ENCODE assay signal across 14 cellular contexts in the genomic region with DNA sequence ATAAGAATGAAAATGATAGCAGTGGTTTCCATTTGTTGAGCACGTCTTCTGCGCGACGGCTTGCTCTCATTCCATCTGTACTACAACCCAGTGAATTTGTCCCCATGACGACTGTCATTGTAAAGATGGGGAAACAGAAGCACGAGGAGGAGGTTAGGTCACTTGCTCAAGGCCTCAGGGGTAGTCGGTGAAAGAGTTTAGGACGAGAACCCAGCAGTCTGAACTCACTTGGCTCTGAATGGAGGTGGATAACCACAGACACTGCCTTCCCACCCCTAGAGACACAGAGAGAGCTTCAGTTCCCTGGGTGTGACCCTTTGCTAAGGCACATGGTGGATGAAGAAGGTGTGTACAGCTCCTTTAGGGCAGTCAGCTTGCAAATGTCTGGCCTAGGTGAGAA. TPM values are rescaled to one million over a fixed set of nuclear protein-coding genes. Genes with fewer than 3 reads are reported as not detected.
DNase-seq lines count a peak whose midpoint lies in the region; ATAC-seq and TF ChIP-seq lines count a peak whose summit lies in the region.
"Had no signal": no experiment of that assay in that cellular context is flagged by ENCODE, and none has a peak within 500 bp of the region (broad histone marks: within the 10 kb centered on the region; RNA-seq: fewer than 3 reads in every experiment).

No MANE protein-coding gene starts in this region.

- TF ChIP-seq EP300 in esophagus muscularis mucosa (IDR thresholded peaks at IDR 0.05) (no peak), ovary (IDR thresholded peaks at IDR 0.05) (no peak)

- ATAC-seq in psoas muscle = no peak
- no peak for ATAC-seq in sciatic nerve
- ATAC-seq: left lobe of liver had no signal

- no peak for DNase-seq in T-helper 2 cell treated with Interferon-gamma antibody and Interleukin-4, amounts not matched to agents 5 μg/mL and 100 μg/mL, for 36 hours (ENCODE audit: low spot score)
- no peak for DNase-seq in T-helper 2 cell
- DNase-seq in MV-4-11 (lab: John Stamatoyannopoulos, UW) = peak; percentile 38
- DNase-seq in effector memory CD4-positive, alpha-beta T cell = no peak
- DNase-seq in psoas muscle = no peak
- DNase-seq in sciatic nerve (ENCODE audit: low spot score) = no peak
- no peak for DNase-seq in esophagus muscularis mucosa (ENCODE audit: extremely low spot score)
- DNase-seq in ovary = no peak
- DNase-seq: EL; NCI-H1105; stimulated activated naive B cell treated with anti-CD40 and anti-IgM and Interleukin-4, amounts not matched to agents 10 μg/mL and 1 μg/mL and 100 μg/mL, for 72 hours had no signal

- H3K4me1 Mint-ChIP-seq in T-helper 2 cell treated with Interferon-gamma antibody and Interleukin-4, amounts not matched to agents 5 μg/mL and 100 μg/mL, for 36 hours (ENCODE audit: low read depth) = peaks cover 34% of the 10 kb centered on the region

- peak overlapping the region; percentile 42 for H3K27ac ChIP-seq in effector memory CD4-positive, alpha-beta T cell (ENCODE audit: insufficient read depth, low read length, poor library complexity, severe bottlenecking)
- peak overlapping the region; percentile 30 for H3K27ac ChIP-seq in psoas muscle
- H3K27ac ChIP-seq in esophagus muscularis mucosa (replicated peaks in 1 of 4) = no peak overlapping the region
- no peak overlapping the region for H3K27ac ChIP-seq in ovary
- H3K27ac ChIP-seq: cardiac muscle cell had no signal

- WGBS in psoas muscle, 3 donors = 91 to 92% (median 91%) methylated on average over 8 of the region's 8 CpGs
- 93% methylated on average over 8 of the region's 8 CpGs for WGBS in esophagus muscularis mucosa
- WGBS in ovary, 3 donors = 92 to 94% (median 94%) methylated on average over 8 of the region's 8 CpGs

- peaks cover 19% of the 10 kb centered on the region for H3K4me1 ChIP-seq in effector memory CD4-positive, alpha-beta T cell (ENCODE audit: control insufficient read depth, insufficient read depth, low read length, poor library complexity, severe bottlenecking)
- H3K4me1 ChIP-seq in psoas muscle = no peaks in the 10 kb centered on the region
- peaks cover 0 to 4% (median 0%) of the 10 kb centered on the region in 4 donors for H3K4me1 ChIP-seq in esophagus muscularis mucosa
- no peaks in the 10 kb centered on the region for H3K4me1 ChIP-seq in ovary (ENCODE audit: insufficient read depth)

- intact Hi-C loops in psoas muscle (cut with DNase I) (loop anchor here (2.0 to 5.0 kb wide), 3 partner anchors 74 to 219 kb away; no protein-coding TSS in a partner anchor), sciatic nerve (cut with DNase I) (no loop called here), esophagus muscularis mucosa (cut with DNase I) (loop anchor here (5.0 kb wide), 1 partner anchor 74 kb away; no protein-coding TSS in a partner anchor), ovary (cut with DNase I) (loop anchor here in 3 of 4 donors (5.0 to 10.0 kb wide), 3 partner anchors 89 to 261 kb away; no protein-coding TSS in a partner anchor)

- H3K4me3 Mint-ChIP-seq in T-helper 2 cell treated with Interferon-gamma antibody and Interleukin-4, amounts not matched to agents 5 μg/mL and 100 μg/mL, for 36 hours = no peak overlapping the region
- H3K4me3 Mint-ChIP-seq: IgD-negative memory B cell; stimulated activated naive B cell treated with anti-CD40 and anti-IgM and Interleukin-4, amounts not matched to agents 10 μg/mL and 1 μg/mL and 100 μg/mL, for 72 hours had no signal

- peaks cover 11% of the 10 kb centered on the region for H3K36me3 Mint-ChIP-seq in T-helper 2 cell treated with Interferon-gamma antibody and Interleukin-4, amounts not matched to agents 5 μg/mL and 100 μg/mL, for 36 hours (ENCODE audit: low read depth)
- H3K36me3 Mint-ChIP-seq: IgD-negative memory B cell had no signal

- H3K27me3 Mint-ChIP-seq in T-helper 2 cell treated with Interferon-gamma antibody and Interleukin-4, amounts not matched to agents 5 μg/mL and 100 μg/mL, for 36 hours (ENCODE audit: low read depth) = peaks cover 12% of the 10 kb centered on the region

- no peaks in the 10 kb centered on the region for H3K27me3 ChIP-seq in effector memory CD4-positive, alpha-beta T cell (replicated peaks; ENCODE audit: control insufficient read depth, insufficient read depth, low read length, poor library complexity, severe bottlenecking)
- H3K27me3 ChIP-seq in psoas muscle (ENCODE audit: insufficient read depth in 3 of 3, low read length in 2 of 3) (no peaks in the 10 kb centered on the region), esophagus muscularis mucosa (no peaks in the 10 kb centered on the region), ovary (no peaks in the 10 kb centered on the region)
- H3K27me3 ChIP-seq: cardiac muscle cell had no signal

- no peak overlapping the region for H3K4me3 ChIP-seq in effector memory CD4-positive, alpha-beta T cell (ENCODE audit: insufficient read depth, low read depth, low read length, poor library complexity, severe bottlenecking)
- H3K4me3 ChIP-seq in psoas muscle (no peak overlapping the region), esophagus muscularis mucosa (no peak overlapping the region), ovary (no peak overlapping the region)
- H3K4me3 ChIP-seq: cardiac muscle cell had no signal

- peaks cover 8% of the 10 kb centered on the region for H3K9me3 Mint-ChIP-seq in T-helper 2 cell treated with Interferon-gamma antibody and Interleukin-4, amounts not matched to agents 5 μg/mL and 100 μg/mL, for 36 hours
- H3K9me3 Mint-ChIP-seq: IgD-negative memory B cell had no signal

- no peak for TF ChIP-seq CTCF in psoas muscle (IDR thresholded peaks at IDR 0.05)
- TF ChIP-seq CTCF in esophagus muscularis mucosa (IDR thresholded peaks at IDR 0.05) = no peak
- no peak for TF ChIP-seq CTCF in ovary (IDR thresholded peaks at IDR 0.05)

- H3K9me3 ChIP-seq in effector memory CD4-positive, alpha-beta T cell (ENCODE audit: control insufficient read depth, low read length) = no peaks in the 10 kb centered on the region
- H3K9me3 ChIP-seq in psoas muscle = no peaks in the 10 kb centered on the region
- no peaks in the 10 kb centered on the region for H3K9me3 ChIP-seq in esophagus muscularis mucosa
- no peaks in the 10 kb centered on the region for H3K9me3 ChIP-seq in ovary

- peak overlapping the region; percentile 60 for H3K27ac Mint-ChIP-seq in T-helper 2 cell treated with Interferon-gamma antibody and Interleukin-4, amounts not matched to agents 5 μg/mL and 100 μg/mL, for 36 hours
- H3K27ac Mint-ChIP-seq: IgD-negative memory B cell; stimulated activated naive B cell treated with anti-CD40 and anti-IgM and Interleukin-4, amounts not matched to agents 10 μg/mL and 1 μg/mL and 100 μg/mL, for 72 hours had no signal

- TF ChIP-seq POLR2A in esophagus muscularis mucosa (IDR thresholded peaks at IDR 0.05; ENCODE audit: low read depth) (no peak), ovary (IDR thresholded peaks at IDR 0.05) (no peak)

- no peaks in the 10 kb centered on the region for H3K36me3 ChIP-seq in effector memory CD4-positive, alpha-beta T cell (ENCODE audit: control insufficient read depth, insufficient read depth, low read length)
- H3K36me3 ChIP-seq in psoas muscle (ENCODE audit: insufficient read depth in 1 of 2, low read depth in 1 of 2) (no peaks in the 10 kb centered on the region), esophagus muscularis mucosa (no peaks in the 10 kb centered on the region), ovary (no peaks in the 10 kb centered on the region)
- H3K36me3 ChIP-seq: cardiac muscle cell had no signal

RNA-seq across cellular contexts. Expression of a gene that starts 30.9 kb away (rescaled TPM):
- total RNA-seq in psoas muscle (1 to 10 TPM; 5.2 to 8.2 (median 6.5) TPM), sciatic nerve (101 TPM), esophagus muscularis mucosa (10 to 100 TPM; 21.7 to 66.7 (median 35.1) TPM), ovary (10 to 100 TPM; 17.5 to 92.9 (median 78.4) TPM)
- polyA plus RNA-seq in psoas muscle (1 to 10 TPM; 1.9 to 3.1 (median 2.8) TPM), ovary (10 to 100 TPM; 26.3 to 34.2 TPM)

Comparison
In these comparisons a context has a peak if more than half of its experiments do, and no peak if none do; other contexts are left out.
1. H3K27ac ChIP-seq: peak in effector memory CD4-positive, alpha-beta T cell (single experiment) and psoas muscle (single experiment); none in esophagus muscularis mucosa (0 of 4) and ovary (0 of 2).